Comparison of ENCODE assay signal across 22 cellular contexts in the genomic region with DNA sequence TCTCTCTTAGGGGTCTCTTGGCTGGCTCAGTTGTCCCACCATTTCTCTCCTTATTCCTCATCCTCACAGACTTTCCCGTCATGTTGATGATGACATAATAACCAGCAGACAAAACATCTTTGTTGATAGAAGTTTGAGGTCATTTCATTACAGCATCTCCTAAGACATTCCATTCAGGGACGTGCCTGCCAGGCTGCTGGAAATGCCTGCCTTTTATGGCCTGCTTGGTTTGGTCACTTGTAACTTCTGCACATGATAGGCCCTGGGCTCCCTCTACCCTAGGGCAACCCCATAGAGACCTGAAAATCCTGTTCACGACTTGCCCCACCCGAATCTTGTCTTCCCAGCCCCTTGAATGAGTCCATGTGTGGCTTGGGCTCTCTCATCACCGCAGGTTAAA.
A peak's percentile ranks its signal among the peaks of the same experiment; 100 is the strongest.
DNase-seq lines count a peak whose midpoint lies in the region; ATAC-seq and TF ChIP-seq lines count a peak whose summit lies in the region.
"Had no signal": no experiment of that assay in that cellular context is flagged by ENCODE, and none has a peak within 500 bp of the region (broad histone marks: within the 10 kb centered on the region; RNA-seq: fewer than 3 reads in every experiment).

No MANE protein-coding gene starts in this region.

- H3K4me1 ChIP-seq in esophagus squamous epithelium (peaks cover 40 to 85% (median 59%) of the 10 kb centered on the region in 3 donors), neuronal stem cell (ENCODE audit: control insufficient read depth in 2 of 2, insufficient read depth in 1 of 2, low read depth in 1 of 2, low read length in 2 of 2) (peaks cover 16 to 23% of the 10 kb centered on the region in 2 donors), spleen (peaks cover 0 to 18% (median 7%) of the 10 kb centered on the region in 6 donors)

- TF ChIP-seq POLR2A in esophagus squamous epithelium (IDR thresholded peaks at IDR 0.05) (no peak), spleen (IDR thresholded peaks at IDR 0.05) (no peak)

- H4K8ac ChIP-seq in neuronal stem cell (ENCODE audit: low read depth, low read length), result no peak overlapping the region

- H3K36me3 Mint-ChIP-seq in activated CD4-positive, alpha-beta T cell treated with anti-CD3 and anti-CD28 coated beads for 36 hours (ENCODE audit: low read depth), result no peaks in the 10 kb centered on the region
- H3K36me3 Mint-ChIP-seq: activated naive CD4-positive, alpha-beta T cell treated with anti-CD3 and anti-CD28 coated beads, Interleukin-2, amount 10 ng/mL, durations not matched to agents 7 days and 5 days; naive thymus-derived CD8-positive, alpha-beta T cell; T-cell had no signal

- H3K4me3 Mint-ChIP-seq in activated CD4-positive, alpha-beta T cell treated with anti-CD3 and anti-CD28 coated beads for 36 hours, result no peak overlapping the region
- H3K4me3 Mint-ChIP-seq: activated naive CD4-positive, alpha-beta T cell treated with anti-CD3 and anti-CD28 coated beads, Interleukin-2, amount 10 ng/mL, durations not matched to agents 7 days and 5 days; B cell; central memory CD8-positive, alpha-beta T cell; endodermal cell; naive thymus-derived CD8-positive, alpha-beta T cell; T-cell had no signal

- H4K91ac ChIP-seq in neuronal stem cell (ENCODE audit: low read depth, low read length, poor library complexity), result no peak overlapping the region

- no peaks in the 10 kb centered on the region for H3K9me3 ChIP-seq in esophagus squamous epithelium
- H3K9me3 ChIP-seq in neuronal stem cell (replicated peaks in 1 of 2; ENCODE audit: control insufficient read depth in 2 of 2, insufficient read depth in 1 of 2, low read depth in 1 of 2, low read length in 2 of 2), result no peaks in the 10 kb centered on the region
- no peaks in the 10 kb centered on the region for H3K9me3 ChIP-seq in spleen
- H3K9me3 ChIP-seq: upper lobe of left lung had no signal

- H3K27ac Mint-ChIP-seq in activated CD4-positive, alpha-beta T cell treated with anti-CD3 and anti-CD28 coated beads for 36 hours, result no peak overlapping the region
- H3K27ac Mint-ChIP-seq: activated naive CD4-positive, alpha-beta T cell treated with anti-CD3 and anti-CD28 coated beads, Interleukin-2, amount 10 ng/mL, durations not matched to agents 7 days and 5 days; B cell; endodermal cell; naive thymus-derived CD8-positive, alpha-beta T cell; T-cell had no signal

- no peak overlapping the region for H2BK12ac ChIP-seq in neuronal stem cell (ENCODE audit: low read length)

- H2AK5ac ChIP-seq in neuronal stem cell (ENCODE audit: low read depth, low read length), result no peak overlapping the region

- H2BK5ac ChIP-seq in neuronal stem cell (ENCODE audit: low read length), result no peak overlapping the region

- peaks cover 10% of the 10 kb centered on the region for H3K27me3 Mint-ChIP-seq in activated CD4-positive, alpha-beta T cell treated with anti-CD3 and anti-CD28 coated beads for 36 hours

- ATAC-seq in activated CD4-positive, alpha-beta T cell treated with anti-CD3 and anti-CD28 coated beads for 36 hours, result no peak
- no peak for ATAC-seq in GM18858 (IDR thresholded peaks at IDR 0.05; ENCODE audit: unreplicated experiment)
- ATAC-seq: activated CD4-positive, CD25-positive, alpha-beta regulatory T cell treated with anti-CD3 and anti-CD28 coated beads, Interleukin-2, amount 50 U/mL, for 24 hours; left ventricle myocardium superior; naive thymus-derived CD8-positive, alpha-beta T cell; T-cell had no signal

- H3K4me3 ChIP-seq in esophagus squamous epithelium (no peak overlapping the region), neuronal stem cell (ENCODE audit: low read length in 2 of 2) (no peak overlapping the region), spleen (no peak overlapping the region)
- H3K4me3 ChIP-seq: upper lobe of left lung had no signal

- peak overlapping the region; percentile 14 for H3K23ac ChIP-seq in neuronal stem cell (ENCODE audit: low read depth, low read length, poor library complexity)

- no peak overlapping the region for H3K18ac ChIP-seq in neuronal stem cell (ENCODE audit: low read length)

- H3K9me3 Mint-ChIP-seq in activated CD4-positive, alpha-beta T cell treated with anti-CD3 and anti-CD28 coated beads for 36 hours (ENCODE audit: low read depth), result no peaks in the 10 kb centered on the region
- H3K9me3 Mint-ChIP-seq: activated naive CD4-positive, alpha-beta T cell treated with anti-CD3 and anti-CD28 coated beads, Interleukin-2, amount 10 ng/mL, durations not matched to agents 7 days and 5 days; central memory CD8-positive, alpha-beta T cell; endodermal cell; T-cell had no signal

- H3K27me3 ChIP-seq in esophagus squamous epithelium (no peaks in the 10 kb centered on the region), neuronal stem cell (ENCODE audit: control insufficient read depth in 3 of 3, insufficient read depth in 3 of 3, low read depth in 1 of 3, low read length in 3 of 3) (no peaks in the 10 kb centered on the region), spleen (replicated peaks in 1 of 7) (peaks cover 0 to 13% (median 0%) of the 10 kb centered on the region in 7 donors)
- H3K27me3 ChIP-seq: upper lobe of left lung had no signal

- no peak overlapping the region for H2BK15ac ChIP-seq in neuronal stem cell (ENCODE audit: low read length)

- no peak overlapping the region for H2BK120ac ChIP-seq in neuronal stem cell (ENCODE audit: low read depth, low read length)

- H3K79me1 ChIP-seq in neuronal stem cell (ENCODE audit: low read depth, low read length), result no peaks in the 10 kb centered on the region

- intact Hi-C loops in esophagus squamous epithelium (cut with DNase I), result no loop called here
- intact Hi-C loops in spleen (cut with DNase I; ENCODE audit: low total_unique reads), result no loop called here
- intact Hi-C loops in activated CD4-positive, alpha-beta T cell treated with anti-CD3 and anti-CD28 coated beads for 36 hours (cut with DNase I, micrococcal nuclease), result no loop called here

- no peak overlapping the region for H3K9ac ChIP-seq in neuronal stem cell (ENCODE audit: low read depth, low read length, poor library complexity)

- WGBS in esophagus squamous epithelium, 2 donors, result 43 to 60% methylated on average over 5 of the region's 5 CpGs
- no CpG with 5 or more reads among the region's 5 CpGs for WGBS in neuronal stem cell (ENCODE audit: extremely low coverage in 2 of 2, insufficient read length in 2 of 2, insufficient replicate concordance in 1 of 2), 2 donors
- WGBS in spleen, 5 donors, result 80 to 91% (median 88%) methylated on average over 5 of the region's 5 CpGs

- H3K4me2 ChIP-seq in neuronal stem cell (ENCODE audit: insufficient read depth, low read length, poor library complexity, severe bottlenecking), result no peak overlapping the region

- H3K27ac ChIP-seq in esophagus squamous epithelium (peak overlapping the region; percentile 75 to 88 (median 87)), neuronal stem cell (replicated peaks; ENCODE audit: low read length) (no peak overlapping the region), spleen (no peak overlapping the region)
- H3K27ac ChIP-seq: upper lobe of left lung had no signal

- POLR2A ChIA-PET in activated CD4-positive, alpha-beta T cell treated with anti-CD3 and anti-CD28 coated beads for 36 hours (lab: Charles Lee), result no interaction called here

- no peaks in the 10 kb centered on the region for H3K36me3 ChIP-seq in esophagus squamous epithelium
- no peaks in the 10 kb centered on the region for H3K36me3 ChIP-seq in neuronal stem cell (replicated peaks in 1 of 2; ENCODE audit: control insufficient read depth in 2 of 2, insufficient read depth in 2 of 2, low read length in 2 of 2)
- no peaks in the 10 kb centered on the region for H3K36me3 ChIP-seq in spleen
- H3K36me3 ChIP-seq: upper lobe of left lung had no signal

- H3K14ac ChIP-seq in neuronal stem cell (ENCODE audit: low read length), result no peak overlapping the region

- peak; percentile 45 for DNase-seq in AG20443 (ENCODE audit: low spot score)
- DNase-seq in RPMI7951 (ENCODE audit: low read depth), result peak; percentile 17
- no peak for DNase-seq in esophagus squamous epithelium (lab: John Stamatoyannopoulos, UW)
- DNase-seq in neuronal stem cell (ENCODE audit: low spot score), result no peak
- DNase-seq in hypothalamus (lab: John Stamatoyannopoulos, UW), result no peak
- no peak for DNase-seq in spleen
- DNase-seq in activated CD4-positive, alpha-beta T cell treated with anti-CD3 and anti-CD28 coated beads for 36 hours, result no peak
- DNase-seq: activated CD8-positive, alpha-beta memory T cell treated with anti-CD3 and anti-CD28 coated beads, Interleukin-2, amount 50 U/mL, for 48 hours; activated naive CD4-positive, alpha-beta T cell treated with anti-CD3 and anti-CD28 coated beads, Interleukin-2, amount 10 ng/mL, durations not matched to agents 7 days and 5 days; endodermal cell; left ventricle myocardium superior; naive thymus-derived CD8-positive, alpha-beta T cell; NCI-H1930; NCI-H526; retina; stimulated activated CD8-positive, alpha-beta memory T cell treated with anti-CD3 and anti-CD28 coated beads, Interleukin-4, amount 100 ng/mL, for 48 hours; T-cell; upper lobe of left lung had no signal

- H2AFZ ChIP-seq in neuronal stem cell (ENCODE audit: low read length), result no peak overlapping the region

- TF ChIP-seq CTCF in esophagus squamous epithelium (IDR thresholded peaks at IDR 0.05), result no peak
- TF ChIP-seq CTCF in spleen (IDR thresholded peaks at IDR 0.05 in 8 of 11, conservative IDR thresholded peaks at IDR 0.05 in 3 of 11), result no peak

- CTCF ChIA-PET in activated CD4-positive, alpha-beta T cell treated with anti-CD3 and anti-CD28 coated beads for 36 hours (lab: Charles Lee), result no interaction called here

- H3K4me1 Mint-ChIP-seq in activated CD4-positive, alpha-beta T cell treated with anti-CD3 and anti-CD28 coated beads for 36 hours, result peaks cover 2% of the 10 kb centered on the region
- H3K4me1 Mint-ChIP-seq: activated naive CD4-positive, alpha-beta T cell treated with anti-CD3 and anti-CD28 coated beads, Interleukin-2, amount 10 ng/mL, durations not matched to agents 7 days and 5 days; central memory CD8-positive, alpha-beta T cell; naive thymus-derived CD8-positive, alpha-beta T cell; T-cell had no signal

- no peak overlapping the region for H3K4ac ChIP-seq in neuronal stem cell (ENCODE audit: low read length)

Comparison
In these comparisons a context has a peak if more than half of its experiments do, and no peak if none do; other contexts are left out.
1. DNase-seq: peak in AG20443 (single experiment) and RPMI7951 (single experiment); none in esophagus squamous epithelium (single experiment), neuronal stem cell (single experiment), hypothalamus (0 of 51), spleen (single experiment) and activated CD4-positive, alpha-beta T cell treated with anti-CD3 and anti-CD28 coated beads for 36 hours (single experiment).
2. H3K27ac ChIP-seq: peak in esophagus squamous epithelium (4 of 4); none in neuronal stem cell (single experiment) and spleen (0 of 8).